21 cellular contexts compared by ENCODE assay signal in genomic region chr9:17191095-17191494, GRCh38. TPM values are rescaled to one million over a fixed set of nuclear protein-coding genes. Genes with fewer than 3 reads are reported as not detected.
A peak's percentile ranks its signal among the peaks of the same experiment; 100 is the strongest.
DNase-seq lines count a peak whose midpoint lies in the region; ATAC-seq, FAIRE-seq and TF ChIP-seq lines count a peak whose summit lies in the region.
"Had no signal": no experiment of that assay in that cellular context is flagged by ENCODE, and none has a peak within 500 bp of the region (broad histone marks: within the 10 kb centered on the region; RNA-seq: fewer than 3 reads in every experiment).

No MANE protein-coding gene starts in this region.

- H3K4me2 ChIP-seq in SK-N-SH (no peak overlapping the region), endothelial cell of umbilical vein (ENCODE audit: insufficient read depth, low read length) (no peak overlapping the region)
- H3K4me2 ChIP-seq: BLaER1 treated with 17β-estradiol and CSF1 and Interleukin-3, amounts not matched to agents 10 nM and 100 nM had no signal

- peak; percentile 15 for FAIRE-seq in endothelial cell of umbilical vein (lab: Jason Lieb, UNC)
- FAIRE-seq: keratinocyte had no signal

- no TSS peak for BruUV-seq in endothelial cell of umbilical vein (replicated peaks; lab: Mats Ljungman, UMichigan)

- H3K9me1 ChIP-seq in endothelial cell of umbilical vein (replicated peaks; ENCODE audit: control insufficient read depth, extremely low read depth, insufficient read depth, low read length) = no peaks in the 10 kb centered on the region

- POLR2A ChIA-PET in SK-N-SH (lab: Yijun Ruan, JAX) (no interaction called here), endothelial cell of umbilical vein (lab: Charles Lee) (no interaction called here)

- CTCF ChIA-PET in SK-N-SH (lab: Yijun Ruan, JAX) = no interaction called here
- CTCF ChIA-PET in endothelial cell of umbilical vein (lab: Charles Lee) = interaction anchor here (1.0 to 1.4 kb wide), 2 partner anchors 10 to 32 kb away, joined by 3 read pairs; no protein-coding TSS in a partner anchor

- TF ChIP-seq EP300 in SK-N-SH (IDR thresholded peaks at IDR 0.05; ENCODE audit: borderline replicate concordance in 1 of 2, low read depth in 1 of 2, low read length in 1 of 2) = no peak

- TF ChIP-seq CTCF in SK-N-SH (IDR thresholded peaks at IDR 0.05) (no peak), endothelial cell of umbilical vein (IDR thresholded peaks at IDR 0.05; ENCODE audit: extremely low read depth in 1 of 2, insufficient read depth in 1 of 2, low read depth in 1 of 2, low read length in 2 of 2) (no peak)

- H3K4me1 ChIP-seq in SK-N-SH (ENCODE audit: control insufficient read depth in 1 of 2, insufficient read depth in 2 of 2, low read depth in 1 of 2, low read length in 1 of 2) (peaks cover 0 to 4% of the 10 kb centered on the region in 2 experiments; a peak in 2 of 4 replicates), endothelial cell of umbilical vein (ENCODE audit: control insufficient read depth, extremely low read depth, insufficient read depth, low read length) (peaks cover 7% of the 10 kb centered on the region)
- H3K4me1 ChIP-seq: BLaER1 treated with 17β-estradiol and CSF1 and Interleukin-3, amounts not matched to agents 10 nM and 100 nM; testis had no signal

- DNase-seq in GM04503 (ENCODE audit: low read depth) (peak; percentile 13), SK-N-SH (no peak), endothelial cell of umbilical vein (ENCODE audit: low read depth, low spot score) (peak; percentile 45), non-pigmented ciliary epithelial cell (ENCODE audit: low read depth) (peak; percentile 8), hypothalamus (lab: John Stamatoyannopoulos, UW) (no peak), midbrain (lab: John Stamatoyannopoulos, UW) (no peak)
- DNase-seq: activated CD4-positive, alpha-beta T cell treated with anti-CD3 and anti-CD28 coated beads, Interleukin-2, amount 50 U/mL, for 1 hour; activated gamma-delta T cell treated with Interleukin-2 at 50 U/mL for 16 hours; heart right ventricle; KG1; NCI-H1105; stimulated activated CD4-positive, alpha-beta T cell treated with anti-CD3 and anti-CD28 coated beads, Interleukin-15, amount 100 ng/mL, for 24 hours; testis had no signal

- H4K20me1 ChIP-seq in SK-N-SH (ENCODE audit: insufficient read depth) (no peaks in the 10 kb centered on the region), endothelial cell of umbilical vein (replicated peaks; ENCODE audit: control insufficient read depth, extremely low read depth, insufficient read depth, low read length) (no peaks in the 10 kb centered on the region)
- H4K20me1 ChIP-seq: BLaER1 treated with 17β-estradiol and CSF1 and Interleukin-3, amounts not matched to agents 10 nM and 100 nM had no signal

- H3K36me3 ChIP-seq in SK-N-SH (replicated peaks in 1 of 2; ENCODE audit: control insufficient read depth in 1 of 2, insufficient read depth in 2 of 2, low read length in 1 of 2) = no peaks in the 10 kb centered on the region
- no peaks in the 10 kb centered on the region for H3K36me3 ChIP-seq in endothelial cell of umbilical vein (ENCODE audit: control insufficient read depth in 2 of 2, extremely low read depth in 1 of 2, insufficient read depth in 2 of 2, low read length in 2 of 2)

- ATAC-seq in HG03457 (IDR thresholded peaks at IDR 0.05; ENCODE audit: unreplicated experiment) (no peak), HG02763 (IDR thresholded peaks at IDR 0.05; ENCODE audit: unreplicated experiment) (no peak)
- ATAC-seq: HCT116; heart right ventricle; Panc1; stimulated activated effector memory CD8-positive, alpha-beta T cell treated with anti-CD3 and anti-CD28 coated beads, Interleukin-12 subunit alpha, Interleukin-12 subunit beta, amount 100 ng/mL, for 72 hours had no signal

- intact Hi-C loops in endothelial cell of umbilical vein (cut with micrococcal nuclease) = no loop called here

- TF ChIP-seq RAD21 in SK-N-SH (IDR thresholded peaks at IDR 0.05; ENCODE audit: low read length) = no peak

- H3K27me3 ChIP-seq in SK-N-SH (ENCODE audit: insufficient read depth) = no peaks in the 10 kb centered on the region
- no peaks in the 10 kb centered on the region for H3K27me3 ChIP-seq in endothelial cell of umbilical vein (ENCODE audit: control insufficient read depth in 2 of 2, insufficient read depth in 2 of 2, low read length in 2 of 2)
- H3K27me3 ChIP-seq: BLaER1 treated with 17β-estradiol and CSF1 and Interleukin-3, amounts not matched to agents 10 nM and 100 nM; heart right ventricle; testis had no signal

- no peaks in the 10 kb centered on the region for H3K9me3 ChIP-seq in SK-N-SH
- no peaks in the 10 kb centered on the region for H3K9me3 ChIP-seq in endothelial cell of umbilical vein (replicated peaks; ENCODE audit: control insufficient read depth, insufficient read depth, low read length)
- H3K9me3 ChIP-seq: testis had no signal

- H3K9me2 ChIP-seq in SK-N-SH = no peaks in the 10 kb centered on the region

- H3K4me3 ChIP-seq in SK-N-SH (ENCODE audit: low read depth in 2 of 2, low read length in 1 of 2) (no peak overlapping the region), endothelial cell of umbilical vein (replicated peaks in 1 of 3; ENCODE audit: insufficient read depth in 1 of 3, low read depth in 1 of 3, low read length in 3 of 3) (no peak overlapping the region)
- H3K4me3 ChIP-seq: BLaER1 treated with 17β-estradiol and CSF1 and Interleukin-3, amounts not matched to agents 10 nM and 100 nM; heart right ventricle; SK-N-MC; testis had no signal

- H3K79me2 ChIP-seq in SK-N-SH (ENCODE audit: insufficient read depth) (0 out of 2 replicates have a peak, but pooled peaks cover 2% of the 10 kb centered on the region), endothelial cell of umbilical vein (ENCODE audit: control insufficient read depth, insufficient read depth, low read length) (no peaks in the 10 kb centered on the region)

- dilution Hi-C loops in endothelial cell of umbilical vein (cut with MboI; ENCODE audit: extremely low pct_ligation_motif_present, low sequenced_read_pairs) = no loop called here

- peak overlapping the region in 1 of 2 experiments; percentile 53; a peak in 1 of 4 replicates for H3K27ac ChIP-seq in SK-N-SH (ENCODE audit: low read depth in 2 of 2, low read length in 1 of 2)
- no peak overlapping the region for H3K27ac ChIP-seq in endothelial cell of umbilical vein (ENCODE audit: insufficient read depth, low read depth, low read length)
- H3K27ac ChIP-seq: BLaER1 treated with 17β-estradiol and CSF1 and Interleukin-3, amounts not matched to agents 10 nM and 100 nM; heart right ventricle; testis had no signal

- no peaks in the 10 kb centered on the region for H3F3A ChIP-seq in SK-N-SH (replicated peaks; ENCODE audit: insufficient read depth)

- H3K9ac ChIP-seq in SK-N-SH = no peak overlapping the region
- no peak overlapping the region for H3K9ac ChIP-seq in endothelial cell of umbilical vein (replicated peaks; ENCODE audit: extremely low read depth, insufficient read depth, low read length)
- H3K9ac ChIP-seq: BLaER1 treated with 17β-estradiol and CSF1 and Interleukin-3, amounts not matched to agents 10 nM and 100 nM had no signal

- TF ChIP-seq POLR2A in endothelial cell of umbilical vein (IDR thresholded peaks at IDR 0.05; ENCODE audit: low read depth, low read length) = no peak

- H2AFZ ChIP-seq in SK-N-SH (ENCODE audit: low read depth) (no peak overlapping the region), endothelial cell of umbilical vein (ENCODE audit: low read depth, low read length) (no peak overlapping the region)

TF ChIP-seq in SK-N-SH, 30 proteins besides CTCF, POLR2A, EP300 and RAD21 (continues in another document):
- peak; percentile 61; the same call in 1 of the 2 replicates for TF ChIP-seq TCF12 (IDR thresholded peaks at IDR 0.05)
- no peak for TF ChIP-seq RCOR1 (IDR thresholded peaks at IDR 0.05; ENCODE audit: low read length)
- TF ChIP-seq PBX3 (IDR thresholded peaks at IDR 0.05) = 0 out of 2 replicates have a peak, but pooled peaks have one; percentile 36
- no peak for TF ChIP-seq TAF1 (IDR thresholded peaks at IDR 0.05; ENCODE audit: borderline replicate concordance, low read depth, low read length)

TF ChIP-seq in endothelial cell of umbilical vein, 7 proteins besides CTCF, POLR2A, EP300 and RAD21:
- no peak for TF ChIP-seq MAX (IDR thresholded peaks at IDR 0.05; ENCODE audit: insufficient read depth, insufficient read length)
- no peak for TF ChIP-seq POLR2AphosphoS5 (IDR thresholded peaks at IDR 0.05; ENCODE audit: insufficient read depth, low read depth, low read length)
- no peak for TF ChIP-seq JUN (IDR thresholded peaks at IDR 0.05; ENCODE audit: borderline replicate concordance, insufficient read depth, insufficient read length, low read depth)
- TF ChIP-seq FOS (IDR thresholded peaks at IDR 0.05; ENCODE audit: borderline replicate concordance, insufficient read depth, low read length) = no peak
- no peak for TF ChIP-seq EZH2 (IDR thresholded peaks at IDR 0.05; ENCODE audit: borderline replicate concordance, low read depth, low read length, severe bottlenecking)
- no peak for TF ChIP-seq GATA2 (IDR thresholded peaks at IDR 0.05; ENCODE audit: insufficient read depth, insufficient read length, low read depth, low read length)

RNA-seq across cellular contexts. Expression of gene CNTLN, which starts 56.3 kb away (rescaled TPM):
- polyA plus RNA-seq in SK-N-SH (2012; rRNA removed) (2.5 and 2.6 TPM in 2 replicates), endothelial cell of umbilical vein (2.8 and 3.5 TPM in 2 replicates)
- polyA plus RNA-seq in SK-N-SH (2012; cell fraction: cytosol; rRNA removed) = 3.1 and 3.8 TPM in 2 replicates
- polyA plus RNA-seq in SK-N-SH (2012; cell fraction: nucleus; rRNA removed) = 3.6 and 5.0 TPM in 2 replicates
- total RNA-seq in endothelial cell of umbilical vein = 11.1 and 15.8 TPM in 2 replicates
- polyA plus RNA-seq in endothelial cell of umbilical vein (2011; cell fraction: cytosol; rRNA removed) = 3.0 and 3.2 TPM in 2 replicates
- polyA plus RNA-seq in endothelial cell of umbilical vein (2011; cell fraction: nucleus; rRNA removed) = 9.2 and 11.3 TPM in 2 replicates
- polyA plus RNA-seq in endothelial cell of umbilical vein (2012) = 6.1 and 8.8 TPM in 2 replicates
- polyA minus RNA-seq in endothelial cell of umbilical vein = 6.7 and 7.5 TPM in 2 replicates
- polyA minus RNA-seq in endothelial cell of umbilical vein (2011; cell fraction: cytosol; rRNA and poly(A)+ RNA removed) = 4.8 TPM
- polyA minus RNA-seq in endothelial cell of umbilical vein (2011; cell fraction: nucleus; rRNA and poly(A)+ RNA removed) = 41.5 and 46.1 TPM in 2 replicates

Comparison
In these comparisons a context has a peak if more than half of its experiments do, and no peak if none do; other contexts are left out.
1. DNase-seq: peak in GM04503 (single experiment), endothelial cell of umbilical vein (single experiment) and non-pigmented ciliary epithelial cell (single experiment); none in SK-N-SH (single experiment), hypothalamus (0 of 51) and midbrain (single experiment).